ENCODE assay signal across 34 cellular contexts in the genomic region with DNA sequence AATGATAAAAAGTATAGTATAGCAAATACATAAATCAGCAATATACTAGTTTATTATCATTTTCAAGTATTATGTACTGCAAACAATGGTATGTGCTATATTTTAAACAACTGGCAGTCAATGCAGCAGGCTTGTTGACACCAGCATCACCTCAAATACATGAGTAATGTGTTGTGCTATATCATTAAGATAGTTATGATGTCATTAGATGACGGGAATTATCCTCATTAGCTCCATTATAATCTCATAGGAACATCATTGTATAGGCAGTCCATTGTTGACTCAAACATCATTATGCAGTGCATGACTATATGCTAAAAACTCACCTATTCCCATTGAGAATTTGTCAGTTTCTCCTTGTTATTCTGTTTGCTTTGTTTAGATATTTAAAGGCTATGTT.
DNase-seq lines count a peak whose midpoint lies in the region; ATAC-seq, FAIRE-seq and TF ChIP-seq lines count a peak whose summit lies in the region.
"Had no signal": no experiment of that assay in that cellular context is flagged by ENCODE, and none has a peak within 500 bp of the region (broad histone marks: within the 10 kb centered on the region; RNA-seq: fewer than 3 reads in every experiment).

No MANE protein-coding gene starts in this region.

- H3K9me3 ChIP-seq in HepG2 (ENCODE audit: low read length) (peaks cover 96% of the 10 kb centered on the region), right lobe of liver (no peaks in the 10 kb centered on the region)
- H3K9me3 ChIP-seq: BE2C had no signal

- H3K4me2 ChIP-seq in HepG2 (ENCODE audit: low read depth, low read length) = no peak overlapping the region
- H3K4me2 ChIP-seq: A549; BLaER1; BLaER1 treated with 17β-estradiol and CSF1 and Interleukin-3, amounts not matched to agents 10 nM and 100 nM had no signal

- CTCF ChIA-PET in HepG2 (lab: Yijun Ruan, JAX; ENCODE audit: low intra/inter-chr PET ratio, low total read pairs) = no interaction called here

- H3K27me3 ChIP-seq in HepG2 (ENCODE audit: control insufficient read depth in 1 of 2, insufficient read depth in 2 of 2, low read length in 2 of 2) (no peaks in the 10 kb centered on the region), right lobe of liver (no peaks in the 10 kb centered on the region)
- H3K27me3 ChIP-seq: BE2C; BLaER1; BLaER1 treated with 17β-estradiol and CSF1 and Interleukin-3, amounts not matched to agents 10 nM and 100 nM had no signal

- H3K27ac ChIP-seq in HepG2 (ENCODE audit: extremely low read length, insufficient read depth, low read length) (no peak overlapping the region), right lobe of liver (no peak overlapping the region)
- H3K27ac ChIP-seq: 22Rv1; A549; BLaER1; BLaER1 treated with 17β-estradiol and CSF1 and Interleukin-3, amounts not matched to agents 10 nM and 100 nM; C4-2B had no signal

- no peaks in the 10 kb centered on the region for H4K20me1 ChIP-seq in HepG2 (ENCODE audit: insufficient read depth, low read length)
- H4K20me1 ChIP-seq: BLaER1; BLaER1 treated with 17β-estradiol and CSF1 and Interleukin-3, amounts not matched to agents 10 nM and 100 nM had no signal

- TF ChIP-seq CTCF in HepG2 (CRISPR knock-in tag; IDR thresholded peaks at IDR 0.05) (no peak), right lobe of liver (IDR thresholded peaks at IDR 0.05) (no peak)

- H2AFZ ChIP-seq in HepG2 (ENCODE audit: low read length) = no peak overlapping the region

- H3K36me3 ChIP-seq in HepG2 (replicated peaks in 1 of 2; ENCODE audit: control insufficient read depth in 1 of 2, insufficient read depth in 2 of 2, low read length in 2 of 2) = no peaks in the 10 kb centered on the region
- no peaks in the 10 kb centered on the region for H3K36me3 ChIP-seq in right lobe of liver
- H3K36me3 ChIP-seq: BE2C; BLaER1; BLaER1 treated with 17β-estradiol and CSF1 and Interleukin-3, amounts not matched to agents 10 nM and 100 nM had no signal

- no peak for TF ChIP-seq RAD21 in HepG2 (CRISPR knock-in tag; IDR thresholded peaks at IDR 0.05)

- intact Hi-C loops in HepG2 (cut with micrococcal nuclease; ENCODE audit: unreplicated experiment) (no loop called here), right lobe of liver (cut with DNase I) (no loop called here)

- no TSS peak for BruUV-seq in HepG2 (replicated peaks; lab: Mats Ljungman, UMichigan)

- POLR2A ChIA-PET in HepG2 (lab: Yijun Ruan, JAX) = no interaction called here

- ATAC-seq in HepG2 (no peak), right lobe of liver (no peak)
- ATAC-seq: A549; CD8-positive, alpha-beta T cell had no signal

- FAIRE-seq in HepG2 (lab: Jason Lieb, UNC) = no peak
- FAIRE-seq: A549, D721Med had no signal

- TF ChIP-seq POLR2A in HepG2 (IDR thresholded peaks at IDR 0.05; ENCODE audit: insufficient read depth in 1 of 2, low read depth in 2 of 2, low read length in 2 of 2) (no peak), right lobe of liver (IDR thresholded peaks at IDR 0.05) (no peak)

- TF ChIP-seq EP300 in HepG2 (IDR thresholded peaks at IDR 0.05; ENCODE audit: low read depth in 2 of 2, low read length in 2 of 2) (no peak), HepG2 (CRISPR knock-in tag; IDR thresholded peaks at IDR 0.05; ENCODE audit: borderline replicate concordance) (no peak)

- no peak overlapping the region for H3K9ac ChIP-seq in HepG2 (ENCODE audit: insufficient read depth, low read depth, low read length)
- H3K9ac ChIP-seq: BLaER1; BLaER1 treated with 17β-estradiol and CSF1 and Interleukin-3, amounts not matched to agents 10 nM and 100 nM had no signal

- no peaks in the 10 kb centered on the region for H3K79me2 ChIP-seq in HepG2 (ENCODE audit: insufficient read depth, low read length)

- in situ Hi-C loops in HepG2 (cut with HindIII; ENCODE audit: extremely low pct_ligation_motif_present, low pct_unique_long_range_greater_than_20kb) = no loop called here

- H3K4me1 ChIP-seq in HepG2 (ENCODE audit: insufficient read depth, low read length) (no peaks in the 10 kb centered on the region), right lobe of liver (no peaks in the 10 kb centered on the region)
- H3K4me1 ChIP-seq: A549; BE2C; BLaER1; BLaER1 treated with 17β-estradiol and CSF1 and Interleukin-3, amounts not matched to agents 10 nM and 100 nM; Caco-2 had no signal

- 8% methylated on average over 1 of the region's 1 CpG for WGBS in HepG2 (ENCODE audit: low lambda C conversion rate)
- WGBS in right lobe of liver (ENCODE audit: insufficient coverage, low coverage, low lambda C conversion rate, missing lambda C conversion rate) = 63% methylated on average over 1 of the region's 1 CpG

- peak; percentile 8 to 26 for DNase-seq in NCI-H2081 (lab: John Stamatoyannopoulos, UW)
- no peak for DNase-seq in NCI-H2081 treated with DMSO at 0.1 percent for 48 hours (lab: John Stamatoyannopoulos, UW)
- DNase-seq in NCI-H748 (lab: John Stamatoyannopoulos, UW; ENCODE audit: unreplicated experiment) = peak; percentile 47
- no peak for DNase-seq in NCI-H748 treated with DMSO at 0.1 percent for 48 hours (lab: John Stamatoyannopoulos, UW)
- no peak for DNase-seq in HepG2 (ENCODE audit: low spot score)
- DNase-seq in right lobe of liver = no peak
- DNase-seq in NCI-H69 (lab: John Stamatoyannopoulos, UW) = peak; percentile 45
- no peak for DNase-seq in GM19240 (ENCODE audit: insufficient read length, low spot score)
- DNase-seq: 8988T; ACHN; AML-193; BE2C; C1 segment of cervical spinal cord; Caco-2; Calu3; CD4-positive, alpha-beta memory T cell; CD4-positive, alpha-beta T cell; CD4-positive, CD25-positive, alpha-beta regulatory T cell; CD8-positive, alpha-beta memory T cell; CD8-positive, alpha-beta T cell; COR-L47; DMS 273 treated with DMSO at 0.1 percent for 48 hours; DMS153; DMS53; DMS79; DMS79 treated with DMSO at 0.1 percent for 48 hours; DND-41; EL had no signal

- H3K4me3 ChIP-seq in HepG2 (replicated peaks in 1 of 3; ENCODE audit: insufficient read depth in 1 of 3, low read depth in 2 of 3, low read length in 3 of 3) (no peak overlapping the region), right lobe of liver (no peak overlapping the region)
- H3K4me3 ChIP-seq: A549; BLaER1; BLaER1 treated with 17β-estradiol and CSF1 and Interleukin-3, amounts not matched to agents 10 nM and 100 nM had no signal

TF ChIP-seq in HepG2, 621 proteins besides CTCF, POLR2A, EP300 and RAD21 (continues in another document):
- TF ChIP-seq SSRP1 (CRISPR knock-in tag; IDR thresholded peaks at IDR 0.05) = no peak
- TF ChIP-seq, protein P1, sequence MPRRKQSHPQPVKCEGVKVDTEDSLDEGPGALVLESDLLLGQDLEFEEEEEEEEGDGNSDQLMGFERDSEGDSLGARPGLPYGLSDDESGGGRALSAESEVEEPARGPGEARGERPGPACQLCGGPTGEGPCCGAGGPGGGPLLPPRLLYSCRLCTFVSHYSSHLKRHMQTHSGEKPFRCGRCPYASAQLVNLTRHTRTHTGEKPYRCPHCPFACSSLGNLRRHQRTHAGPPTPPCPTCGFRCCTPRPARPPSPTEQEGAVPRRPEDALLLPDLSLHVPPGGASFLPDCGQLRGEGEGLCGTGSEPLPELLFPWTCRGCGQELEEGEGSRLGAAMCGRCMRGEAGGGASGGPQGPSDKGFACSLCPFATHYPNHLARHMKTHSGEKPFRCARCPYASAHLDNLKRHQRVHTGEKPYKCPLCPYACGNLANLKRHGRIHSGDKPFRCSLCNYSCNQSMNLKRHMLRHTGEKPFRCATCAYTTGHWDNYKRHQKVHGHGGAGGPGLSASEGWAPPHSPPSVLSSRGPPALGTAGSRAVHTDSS (CRISPR knock-in tag; conservative IDR thresholded peaks at IDR 0.05) = no peak
- TF ChIP-seq, protein P2, sequence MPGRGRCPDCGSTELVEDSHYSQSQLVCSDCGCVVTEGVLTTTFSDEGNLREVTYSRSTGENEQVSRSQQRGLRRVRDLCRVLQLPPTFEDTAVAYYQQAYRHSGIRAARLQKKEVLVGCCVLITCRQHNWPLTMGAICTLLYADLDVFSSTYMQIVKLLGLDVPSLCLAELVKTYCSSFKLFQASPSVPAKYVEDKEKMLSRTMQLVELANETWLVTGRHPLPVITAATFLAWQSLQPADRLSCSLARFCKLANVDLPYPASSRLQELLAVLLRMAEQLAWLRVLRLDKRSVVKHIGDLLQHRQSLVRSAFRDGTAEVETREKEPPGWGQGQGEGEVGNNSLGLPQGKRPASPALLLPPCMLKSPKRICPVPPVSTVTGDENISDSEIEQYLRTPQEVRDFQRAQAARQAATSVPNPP (CRISPR knock-in tag; IDR thresholded peaks at IDR 0.05) = no peak
- TF ChIP-seq TCF12 (IDR thresholded peaks at IDR 0.05) = no peak
- no peak for TF ChIP-seq TCF12 (CRISPR knock-in tag; IDR thresholded peaks at IDR 0.05)
- TF ChIP-seq TOE1 (CRISPR knock-in tag; IDR thresholded peaks at IDR 0.05) = no peak
- TF ChIP-seq FOSL1 (CRISPR knock-in tag; IDR thresholded peaks at IDR 0.05; ENCODE audit: borderline replicate concordance) = no peak
- TF ChIP-seq STAG1 (CRISPR knock-in tag; IDR thresholded peaks at IDR 0.05) = no peak

Comparison
In these comparisons a context has a peak if more than half of its experiments do, and no peak if none do; other contexts are left out.
1. DNase-seq: peak in NCI-H2081 (2 of 2), NCI-H748 (single experiment) and NCI-H69 (single experiment); none in NCI-H2081 treated with DMSO at 0.1 percent for 48 hours (single experiment), NCI-H748 treated with DMSO at 0.1 percent for 48 hours (single experiment), HepG2 (single experiment), right lobe of liver (0 of 3) and GM19240 (single experiment).